8 cellular contexts compared by ENCODE assay signal in genomic region chr21:25735895-25736597, GRCh38. TPM values are rescaled to one million over a fixed set of nuclear protein-coding genes. Genes with fewer than 3 reads are reported as not detected.
DNase-seq lines count a peak whose midpoint lies in the region; ATAC-seq, FAIRE-seq and TF ChIP-seq lines count a peak whose summit lies in the region.

No MANE protein-coding gene starts in this region.

- WGBS in heart right ventricle, 2 donors: 0 to 1% methylated on average over 20 of the region's 20 CpGs
- WGBS in transverse colon (ENCODE audit: low coverage in 1 of 2), 2 donors: 0 to 1% methylated on average over 19 to 20 of the region's 20 CpGs

- no peak for TF ChIP-seq CTCF in heart right ventricle (IDR thresholded peaks at IDR 0.05)
- no peak for TF ChIP-seq CTCF in bronchial epithelial cell (IDR thresholded peaks at IDR 0.05; ENCODE audit: insufficient read depth, low read length, severe bottlenecking)
- no peak for TF ChIP-seq CTCF in transverse colon (IDR thresholded peaks at IDR 0.05)
- TF ChIP-seq CTCF in D721Med (IDR thresholded peaks at IDR 0.05; ENCODE audit: insufficient read depth, missing control alignments): no peak

- H3K36me3 ChIP-seq in heart right ventricle: peaks cover 0 to 15% (median 0%) of the 10 kb centered on the region in 9 donors
- H3K36me3 ChIP-seq in bronchial epithelial cell (ENCODE audit: control insufficient read depth, insufficient read depth, low read length): no peaks in the 10 kb centered on the region
- no peaks in the 10 kb centered on the region for H3K36me3 ChIP-seq in transverse colon

- H3K9me3 ChIP-seq in heart right ventricle (no peaks in the 10 kb centered on the region), transverse colon (no peaks in the 10 kb centered on the region)

- ATAC-seq in heart right ventricle (no peak), left cardiac atrium (no peak), HG02759 (IDR thresholded peaks at IDR 0.05; ENCODE audit: unreplicated experiment) (peak; percentile 17)

- H3K4me1 ChIP-seq in heart right ventricle (peaks cover 5 to 60% (median 46%) of the 10 kb centered on the region in 9 donors), transverse colon (peaks cover 17 to 42% (median 24%) of the 10 kb centered on the region in 4 donors)

- intact Hi-C loops in heart right ventricle (cut with DNase I) (loop anchor here in 1 of 10 donors (10.0 kb wide), 1 partner anchor 131 kb away; the partner anchor contains the start of gene MRPL39), left cardiac atrium (cut with DNase I) (no loop called here), transverse colon (cut with DNase I; ENCODE audit: low total_unique reads) (loop anchor here (10.0 kb wide), 1 partner anchor 131 kb away; the partner anchor contains the start of gene MRPL39)

- no peak for TF ChIP-seq EP300 in transverse colon (IDR thresholded peaks at IDR 0.05; ENCODE audit: low read depth)

- in situ Hi-C loops in transverse colon (cut with MboI; ENCODE audit: low pct_ligation_motif_present in 1 of 4, low pct_unique_long_range_greater_than_20kb in 1 of 4, low sequenced_read_pairs in 3 of 4): no loop called here

- H3K27ac ChIP-seq in heart right ventricle (peak overlapping the region; percentile 97 to 100 (median 99)), transverse colon (peak overlapping the region; percentile 95 to 99 (median 96))

- TF ChIP-seq POLR2A in transverse colon (IDR thresholded peaks at IDR 0.05): no peak

- peak overlapping the region; percentile 74 to 98 (median 92) for H3K4me3 ChIP-seq in heart right ventricle
- H3K4me3 ChIP-seq in bronchial epithelial cell (ENCODE audit: low read depth, low read length): peak overlapping the region; percentile 91
- peak overlapping the region; percentile 38 to 90 (median 88) for H3K4me3 ChIP-seq in transverse colon

- DNase-seq in heart right ventricle (no peak), left cardiac atrium (no peak), NCI-H2227 (lab: John Stamatoyannopoulos, UW; ENCODE audit: unreplicated experiment) (peak; percentile 16), bronchial epithelial cell (ENCODE audit: low read depth) (peak; percentile 15), medulla oblongata (ENCODE audit: extremely low spot score) (peak; percentile 35), transverse colon (no peak), D721Med (ENCODE audit: insufficient read length, low spot score) (no peak)

- no peak for FAIRE-seq in bronchial epithelial cell (lab: Jason Lieb, UNC)
- no peak for FAIRE-seq in D721Med (lab: Jason Lieb, UNC)

- no peaks in the 10 kb centered on the region for H3K27me3 ChIP-seq in heart right ventricle
- H3K27me3 ChIP-seq in bronchial epithelial cell (ENCODE audit: control insufficient read depth, insufficient read depth, low read length): no peaks in the 10 kb centered on the region
- H3K27me3 ChIP-seq in transverse colon: no peaks in the 10 kb centered on the region

RNA-seq across cellular contexts. Expression of gene GABPA, which starts 1.3 kb away (rescaled TPM):
- 10 to 100 TPM; 11.0 to 18.4 (median 14.1) TPM for total RNA-seq in heart right ventricle
- 10 to 100 TPM in 1 of 2 donors, 1 to 10 TPM in 1; 5.1 to 11.0 TPM for polyA plus RNA-seq in heart right ventricle
- 10 to 100 TPM; 16.8 to 18.3 TPM for total RNA-seq in left cardiac atrium
- 15.8 and 16.4 TPM in 2 replicates for total RNA-seq in bronchial epithelial cell
- total RNA-seq in transverse colon: 10 to 100 TPM in 3 of 4 donors, 1 to 10 TPM in 1; 5.4 to 23.3 (median 18.6) TPM

RNA-seq across cellular contexts. Expression of gene ATP5PF, which starts 1.3 kb away (rescaled TPM):
- total RNA-seq in heart right ventricle: 100 to 1,000 TPM; 537 to 965 (median 854) TPM
- 100 to 1,000 TPM; 596 to 726 TPM for polyA plus RNA-seq in heart right ventricle
- total RNA-seq in left cardiac atrium: 100 to 1,000 TPM; 570 to 588 TPM
- total RNA-seq in bronchial epithelial cell: 34.5 and 45.1 TPM in 2 replicates
- 100 to 1,000 TPM in 1 of 4 donors, 10 to 100 TPM in 3; 56.9 to 147 (median 78.4) TPM for total RNA-seq in transverse colon

Comparison
In these comparisons a context has a peak if more than half of its experiments do, and no peak if none do; other contexts are left out.
1. DNase-seq: peak in NCI-H2227 (single experiment), bronchial epithelial cell (single experiment) and medulla oblongata (single experiment); none in heart right ventricle (0 of 2), left cardiac atrium (single experiment), transverse colon (single experiment) and D721Med (single experiment).
2. Peak in every context shown above with its lines, with median percentiles within 50 percentile points of each other: H3K4me3 ChIP-seq.